11 cellular contexts compared by ENCODE assay signal in the genomic region with DNA sequence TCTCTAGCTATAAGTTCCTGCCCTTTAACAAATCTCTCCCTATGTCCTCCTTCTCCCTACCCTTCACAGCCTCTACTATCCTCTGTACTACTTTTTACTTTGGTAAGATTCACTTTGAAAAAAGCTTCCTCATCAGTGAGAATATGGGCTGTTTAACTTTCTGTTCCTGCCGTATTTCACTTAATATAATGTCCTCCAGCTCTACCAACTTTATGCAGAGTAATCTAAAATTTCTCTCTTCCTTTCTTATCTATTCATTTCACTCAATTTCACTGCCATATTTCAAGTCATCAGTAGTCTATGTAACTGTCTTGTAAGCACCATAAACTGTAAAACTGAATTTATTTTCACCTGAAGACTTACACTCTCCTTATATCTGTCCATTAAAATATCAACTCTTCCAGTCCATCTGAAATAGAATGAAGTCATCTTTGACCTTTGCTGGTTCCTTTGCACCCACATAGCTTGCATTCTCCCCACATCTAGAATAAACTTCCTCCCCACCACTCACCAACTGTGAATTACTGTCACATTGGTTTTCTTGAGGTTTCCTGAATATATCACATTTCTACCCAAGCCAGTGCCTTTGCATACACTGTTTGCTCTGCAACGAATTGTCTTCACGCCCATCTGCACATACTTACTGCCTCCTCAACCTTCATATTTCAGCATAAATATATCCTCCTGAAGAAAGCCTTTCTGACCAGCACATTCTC. TPM values are rescaled to one million over a fixed set of nuclear protein-coding genes. Genes with fewer than 3 reads are reported as not detected.
DNase-seq lines count a peak whose midpoint lies in the region; ATAC-seq and TF ChIP-seq lines count a peak whose summit lies in the region.
"Had no signal": no experiment of that assay in that cellular context is flagged by ENCODE, and none has a peak within 500 bp of the region (broad histone marks: within the 10 kb centered on the region; RNA-seq: fewer than 3 reads in every experiment).

No MANE protein-coding gene starts in this region.

- H3K4ac ChIP-seq in H9 (ENCODE audit: low read depth, low read length) = no peak overlapping the region

- no peak overlapping the region for H2AFZ ChIP-seq in H9 (ENCODE audit: low read length)

- peak overlapping the region; percentile 2 for H3K27ac Mint-ChIP-seq in memory B cell
- H3K27ac Mint-ChIP-seq in H9 = no peak overlapping the region

- H3K9me3 ChIP-seq in KOPT-K1 (ENCODE audit: insufficient read depth, low read length, poor library complexity, severe bottlenecking) = no peaks in the 10 kb centered on the region
- H3K9me3 ChIP-seq in H9 (ENCODE audit: control insufficient read depth, low read depth, low read length) = no peaks in the 10 kb centered on the region
- H3K9me3 ChIP-seq: esophagus muscularis mucosa had no signal

- H3K14ac ChIP-seq in H9 (ENCODE audit: insufficient read depth, low read length) = no peak overlapping the region

- H3K36me3 Mint-ChIP-seq in memory B cell (no peaks in the 10 kb centered on the region), H9 (ENCODE audit: insufficient read depth in 1 of 3, low read depth in 3 of 3) (no peaks in the 10 kb centered on the region)

- H3T11ph ChIP-seq in H9 (ENCODE audit: low read length) = no peak overlapping the region

- H3K36me3 ChIP-seq in KOPT-K1 (ENCODE audit: insufficient read depth, low read length) = peaks cover 17% of the 10 kb centered on the region
- H3K36me3 ChIP-seq: esophagus muscularis mucosa had no signal

- no peaks in the 10 kb centered on the region for H3K23me2 ChIP-seq in H9 (ENCODE audit: insufficient read length, low read depth, low read length, poor library complexity, severe bottlenecking)

- H2BK5ac ChIP-seq in H9 (ENCODE audit: insufficient read length, low read length) = no peak overlapping the region

- H2BK20ac ChIP-seq in H9 (ENCODE audit: low read depth, low read length, poor library complexity, severe bottlenecking) = no peak overlapping the region

- no peaks in the 10 kb centered on the region for H4K20me1 ChIP-seq in H9 (ENCODE audit: control insufficient read depth, insufficient read depth, insufficient read length)

- H3K27ac ChIP-seq in KOPT-K1 (ENCODE audit: low read depth, low read length, poor library complexity, severe bottlenecking) (peak overlapping the region; percentile 6), H9 (ENCODE audit: insufficient read length, low read depth, low read length) (no peak overlapping the region)
- H3K27ac ChIP-seq: esophagus muscularis mucosa had no signal

- no peak overlapping the region for H2AK5ac ChIP-seq in H9 (ENCODE audit: insufficient read length, low read length)

- TF ChIP-seq CTCF in H9 (conservative IDR thresholded peaks at IDR 0.05) = no peak

- no peaks in the 10 kb centered on the region for H3K9me3 Mint-ChIP-seq in memory B cell
- no peaks in the 10 kb centered on the region for H3K9me3 Mint-ChIP-seq in H9
- H3K9me3 Mint-ChIP-seq: neural crest cell had no signal

- H2BK15ac ChIP-seq in H9 (ENCODE audit: low read depth, low read length) = no peak overlapping the region

- H3K27me3 ChIP-seq in H9 (ENCODE audit: insufficient read depth, low read length) = no peaks in the 10 kb centered on the region
- H3K27me3 ChIP-seq: esophagus muscularis mucosa had no signal

- H3K4me1 Mint-ChIP-seq in memory B cell (peaks cover 18% of the 10 kb centered on the region), H9 (peaks cover 0 to 2% of the 10 kb centered on the region in 2 experiments; a peak in 1 of 4 replicates)
- H3K4me1 Mint-ChIP-seq: neural crest cell had no signal

- H3K18ac ChIP-seq in H9 (ENCODE audit: insufficient read length, low read depth, low read length) = no peak overlapping the region

- H4K5ac ChIP-seq in H9 (ENCODE audit: insufficient read length, low read depth, low read length) = no peak overlapping the region

- no peak overlapping the region for H3K4me3 Mint-ChIP-seq in memory B cell
- H3K4me3 Mint-ChIP-seq in H9 = no peak overlapping the region
- H3K4me3 Mint-ChIP-seq: neural crest cell had no signal

- no peak overlapping the region for H2BK120ac ChIP-seq in H9 (ENCODE audit: low read depth, low read length, poor library complexity, severe bottlenecking)

- H4K8ac ChIP-seq in H9 (replicated peaks; ENCODE audit: insufficient read length, low read depth, low read length) = no peak overlapping the region

- no peak overlapping the region for H2BK12ac ChIP-seq in H9 (ENCODE audit: insufficient read length, low read depth, low read length)

- H3K9ac ChIP-seq in H9 (ENCODE audit: extremely low read depth, insufficient read length, low read length) = no peak overlapping the region

- H3K79me2 ChIP-seq in H9 (ENCODE audit: insufficient read depth, low read length) = no peaks in the 10 kb centered on the region

- intact Hi-C loops in cardiac septum (cut with DNase I) = no loop called here

- no peak overlapping the region for H3K4me2 ChIP-seq in H9 (ENCODE audit: insufficient read depth, insufficient read length, low read length)

- H3K56ac ChIP-seq in H9 (ENCODE audit: insufficient read length, low read depth, low read length) = no peak overlapping the region

- ATAC-seq in GM18861 (IDR thresholded peaks at IDR 0.05; ENCODE audit: unreplicated experiment) (peak; percentile 79), GM21786 (IDR thresholded peaks at IDR 0.05; ENCODE audit: unreplicated experiment) (peak; percentile 89), memory B cell (ENCODE audit: low read depth) (peak; percentile 43)

- no peaks in the 10 kb centered on the region for H3K27me3 Mint-ChIP-seq in memory B cell
- no peaks in the 10 kb centered on the region for H3K27me3 Mint-ChIP-seq in H9 (ENCODE audit: low read depth)

- H3K4me1 ChIP-seq in H9 (ENCODE audit: insufficient read depth, low read length) = no peaks in the 10 kb centered on the region
- H3K4me1 ChIP-seq: esophagus muscularis mucosa had no signal

- no peak overlapping the region for H4K91ac ChIP-seq in H9 (ENCODE audit: insufficient read length, low read depth, low read length)

- no CpG with 5 or more reads among the region's 3 CpGs for WGBS in H9 (ENCODE audit: extremely low coverage, insufficient read length, low lambda C conversion rate)

- no peak overlapping the region for H3K23ac ChIP-seq in H9 (ENCODE audit: insufficient read length, low read depth, low read length)

- DNase-seq in memory B cell (ENCODE audit: low spot score in 2 of 2) (no peak), SIG-M5 (lab: John Stamatoyannopoulos, UW) (no peak), H9 (no peak), cardiac septum (ENCODE audit: low spot score) (no peak), NCI-H2196 (lab: John Stamatoyannopoulos, UW; ENCODE audit: unreplicated experiment) (no peak)
- DNase-seq: stimulated activated naive CD4-positive, alpha-beta T cell had no signal

- no peaks in the 10 kb centered on the region for H3K79me1 ChIP-seq in H9 (ENCODE audit: insufficient read depth, low read depth, low read length, poor library complexity, severe bottlenecking)

RNA-seq across cellular contexts. Expression of a gene that starts 54.6 kb away (rescaled TPM):
- total RNA-seq in H9 (2021) (6.3 TPM in 2 replicates), cardiac septum (6.6 TPM)
